In the genomic region with DNA sequence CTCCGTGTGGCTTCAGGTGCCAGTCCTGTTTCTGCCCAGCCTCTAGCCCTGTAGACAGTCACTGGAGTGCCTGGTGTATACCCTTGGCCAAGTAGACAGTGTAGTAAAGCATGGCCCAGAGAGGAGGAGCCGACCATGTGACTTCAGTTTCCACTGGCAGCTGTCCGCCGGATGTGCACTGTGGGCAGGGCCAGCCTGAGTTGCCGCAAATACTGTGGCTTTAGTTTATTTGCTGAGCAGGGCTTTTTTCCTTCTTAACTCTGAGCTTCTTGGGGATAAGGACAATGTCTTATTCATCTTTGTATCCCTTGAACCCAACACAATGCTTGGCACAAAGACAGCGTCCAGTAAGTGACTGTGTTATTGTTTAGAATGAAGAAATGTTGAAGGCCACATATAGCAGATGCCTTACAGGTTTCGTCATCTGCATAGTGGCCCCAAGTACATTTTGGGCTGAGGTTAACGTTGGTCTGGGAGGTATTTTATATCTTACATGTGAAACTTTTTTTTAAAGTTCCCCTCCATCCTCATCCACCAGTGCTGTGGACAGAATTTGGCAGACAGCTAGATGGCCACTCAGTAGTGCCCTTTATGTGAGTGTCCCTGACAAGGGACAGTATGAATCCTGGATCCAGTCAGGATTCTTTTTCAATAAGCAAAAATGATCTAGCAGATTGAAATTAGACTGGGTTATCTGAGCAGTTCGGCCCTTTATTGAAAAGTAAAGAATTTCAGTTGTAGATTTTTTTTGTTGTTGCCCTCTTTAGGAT, we compare ENCODE assay signal across 1 cellular context.
TF ChIP-seq lines count a peak whose summit lies in the region.

No MANE protein-coding gene starts in this region.

TF ChIP-seq in endothelial cell of umbilical vein, 7 proteins besides CTCF, POLR2A, EP300 and RAD21:
- TF ChIP-seq EZH2 (IDR thresholded peaks at IDR 0.05; ENCODE audit: borderline replicate concordance, low read depth, low read length, severe bottlenecking) (no peak), POLR2AphosphoS5 (IDR thresholded peaks at IDR 0.05; ENCODE audit: insufficient read depth, low read depth, low read length) (no peak), JUN (IDR thresholded peaks at IDR 0.05; ENCODE audit: borderline replicate concordance, insufficient read depth, insufficient read length, low read depth) (peak; percentile 33), FOS (IDR thresholded peaks at IDR 0.05; ENCODE audit: borderline replicate concordance, insufficient read depth, low read length) (no peak), MYC (IDR thresholded peaks at IDR 0.05; ENCODE audit: low read depth, low read length) (peak; percentile 59), GATA2 (IDR thresholded peaks at IDR 0.05; ENCODE audit: insufficient read depth, insufficient read length, low read depth, low read length) (no peak)
- TF ChIP-seq, protein P1, sequence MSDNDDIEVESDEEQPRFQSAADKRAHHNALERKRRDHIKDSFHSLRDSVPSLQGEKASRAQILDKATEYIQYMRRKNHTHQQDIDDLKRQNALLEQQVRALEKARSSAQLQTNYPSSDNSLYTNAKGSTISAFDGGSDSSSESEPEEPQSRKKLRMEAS (IDR thresholded peaks at IDR 0.05; ENCODE audit: insufficient read depth, insufficient read length): peak; percentile 73
